17 cellular contexts compared by ENCODE assay signal in genomic region chr2:195450537-195451113, GRCh38.
DNase-seq lines count a peak whose midpoint lies in the region; ATAC-seq and TF ChIP-seq lines count a peak whose summit lies in the region.
"Had no signal": no experiment of that assay in that cellular context is flagged by ENCODE, and none has a peak within 500 bp of the region (broad histone marks: within the 10 kb centered on the region; RNA-seq: fewer than 3 reads in every experiment).

No MANE protein-coding gene starts in this region.

- TF ChIP-seq POLR2A in gastroesophageal sphincter (IDR thresholded peaks at IDR 0.05), result no peak

- POLR2A ChIA-PET in RWPE1 (lab: Yijun Ruan, JAX; ENCODE audit: low non-redundant PET), result no interaction called here

- H3K79me2 ChIP-seq in ACC112 (ENCODE audit: control insufficient read depth, insufficient read depth, low read length, unreplicated experiment), result no peaks in the 10 kb centered on the region

- no peaks in the 10 kb centered on the region for H3K36me3 ChIP-seq in ACC112 (ENCODE audit: insufficient read depth, low read length)
- no peaks in the 10 kb centered on the region for H3K36me3 ChIP-seq in gastroesophageal sphincter

- TF ChIP-seq EP300 in gastroesophageal sphincter (IDR thresholded peaks at IDR 0.05), result no peak

- 25 to 38% methylated on average over 2 of the region's 3 CpGs for WGBS in gastroesophageal sphincter (ENCODE audit: low coverage in 1 of 2), 2 donors

- TF ChIP-seq CTCF in gastroesophageal sphincter (IDR thresholded peaks at IDR 0.05), result no peak
- TF ChIP-seq CTCF in RWPE1 (conservative IDR thresholded peaks at IDR 0.05; ENCODE audit: low read depth), result no peak
- no peak for TF ChIP-seq CTCF in coronary artery (IDR thresholded peaks at IDR 0.05)

- H3K4me3 ChIP-seq in ACC112 (ENCODE audit: low read depth, low read length) (no peak overlapping the region), gastroesophageal sphincter (no peak overlapping the region), coronary artery (no peak overlapping the region)

- ATAC-seq in gastroesophageal sphincter, result no peak
- ATAC-seq: HepG2 had no signal

- no peaks in the 10 kb centered on the region for H3K9me3 ChIP-seq in gastroesophageal sphincter
- H3K9me3 ChIP-seq: Caco-2 had no signal

- CTCF ChIA-PET in RWPE1 (lab: Yijun Ruan, JAX), result no interaction called here

- H3K27me3 ChIP-seq in ACC112 (ENCODE audit: insufficient read depth, low read length) (no peaks in the 10 kb centered on the region), gastroesophageal sphincter (no peaks in the 10 kb centered on the region)

- H3K4me1 ChIP-seq in ACC112 (ENCODE audit: control insufficient read depth, insufficient read depth, low read length, unreplicated experiment) (peaks cover under 1% of the 10 kb centered on the region), gastroesophageal sphincter (no peaks in the 10 kb centered on the region)
- H3K4me1 ChIP-seq: Caco-2 had no signal

- peak overlapping the region; percentile 46 for H2AFZ ChIP-seq in ACC112 (ENCODE audit: low read length, unreplicated experiment)

- H3K27ac ChIP-seq in ACC112 (ENCODE audit: low read depth, low read length), result no peak overlapping the region
- no peak overlapping the region for H3K27ac ChIP-seq in gastroesophageal sphincter
- H3K27ac ChIP-seq in RWPE1, result no peak overlapping the region
- H3K27ac ChIP-seq in coronary artery, result no peak overlapping the region

- DNase-seq in GM03348 (ENCODE audit: low spot score) (peak; percentile 3), NCI-H82 treated with DMSO at 0.1 percent for 48 hours (lab: John Stamatoyannopoulos, UW; ENCODE audit: unreplicated experiment) (peak; percentile 6), left kidney (ENCODE audit: low read depth, low spot score) (peak; percentile 7), RWPE1 (ENCODE audit: low spot score) (no peak), coronary artery (ENCODE audit: low spot score) (no peak)
- no peak for DNase-seq in stimulated activated CD4-positive, alpha-beta T cell treated with anti-CD3 and anti-CD28 coated beads, Interleukin-15, amount 100 ng/mL, for 24 hours
- DNase-seq: Caco-2; CD4-positive, CD25-positive, alpha-beta regulatory T cell; DMS53; H7; NCI-H1930; NCI-H510A; NK-92 treated with Interleukin-12 subunit alpha and Interleukin-12 subunit beta, amount 100 ng/mL, for 24 hours; SHP77 treated with DMSO at 0.1 percent for 48 hours had no signal

Comparison
In these comparisons a context has a peak if more than half of its experiments do, and no peak if none do; other contexts are left out.
1. DNase-seq: peak in GM03348 (single experiment), NCI-H82 treated with DMSO at 0.1 percent for 48 hours (single experiment) and left kidney (single experiment); none in RWPE1 (single experiment), coronary artery (single experiment) and stimulated activated CD4-positive, alpha-beta T cell treated with anti-CD3 and anti-CD28 coated beads, Interleukin-15, amount 100 ng/mL, for 24 hours (single experiment).